ENCODE assay signal across 8 cellular contexts in genomic region chr9:33159760-33160127, GRCh38. TPM values are rescaled to one million over a fixed set of nuclear protein-coding genes. Genes with fewer than 3 reads are reported as not detected.
A peak's percentile ranks its signal among the peaks of the same experiment; 100 is the strongest.
DNase-seq lines count a peak whose midpoint lies in the region; ATAC-seq, FAIRE-seq and TF ChIP-seq lines count a peak whose summit lies in the region.

No MANE protein-coding gene starts in this region.

- peak; percentile 66 for TF ChIP-seq POLR2A in GM12892 (IDR thresholded peaks at IDR 0.05; ENCODE audit: low read depth, low read length)

- no peak for DNase-seq in GM12892 (ENCODE audit: insufficient read length)
- DNase-seq in SKM-1 (lab: John Stamatoyannopoulos, UW; ENCODE audit: unreplicated experiment) = peak; percentile 62
- DNase-seq in astrocyte of the hippocampus (ENCODE audit: low read depth, low spot score) = peak; percentile 79
- DNase-seq in left kidney (ENCODE audit: low read depth, low spot score) = peak; percentile 44
- DNase-seq in stimulated activated CD4-positive, alpha-beta T cell treated with anti-CD3 and anti-CD28 coated beads, Interleukin-4, amount 100 ng/mL, for 4 hours = peak; percentile 45 to 68
- no peak for DNase-seq in HPDE6-E6E7 (ENCODE audit: extremely low spot score)
- DNase-seq in GOT3 (lab: John Stamatoyannopoulos, UW) = no peak

- peak; percentile 90 for FAIRE-seq in GM12892 (lab: Jason Lieb, UNC)

- ATAC-seq in HG03039 (IDR thresholded peaks at IDR 0.05; ENCODE audit: unreplicated experiment) = peak; percentile 30

RNA-seq across cellular contexts. Expression of gene B4GALT1, which starts 7.4 kb away (rescaled TPM):
- polyA plus RNA-seq in GM12892 (2012; ENCODE audit: missing spikeins) = 33.9 TPM

Comparison
In these comparisons a context has a peak if more than half of its experiments do, and no peak if none do; other contexts are left out.
1. DNase-seq: peak in SKM-1 (single experiment), astrocyte of the hippocampus (single experiment), left kidney (single experiment) and stimulated activated CD4-positive, alpha-beta T cell treated with anti-CD3 and anti-CD28 coated beads, Interleukin-4, amount 100 ng/mL, for 4 hours (2 of 2); none in GM12892 (single experiment), HPDE6-E6E7 (single experiment) and GOT3 (single experiment).